ENCODE assay signal across 10 cellular contexts in genomic region chr10:127184582-127184981, GRCh38. TPM values are rescaled to one million over a fixed set of nuclear protein-coding genes. Genes with fewer than 3 reads are reported as not detected.
"Had no signal": no experiment of that assay in that cellular context is flagged by ENCODE, and none has a peak within 500 bp of the region (broad histone marks: within the 10 kb centered on the region; RNA-seq: fewer than 3 reads in every experiment).

No MANE protein-coding gene starts in this region.

- DNase-seq: GM23248, GOT3, H7, H9, HCEC 1CT, HFFc6 had no signal

- H3K4me1 ChIP-seq: HAP-1 had no signal

- H3K4me1 Mint-ChIP-seq: H9 had no signal

- H3K27ac ChIP-seq: GM23248 had no signal

- H3K4me3 Mint-ChIP-seq: GM23338, H9, HFFc6 had no signal

- H3K4me3 ChIP-seq: GM23248, GM23338, HAP-1 had no signal

- ATAC-seq: GM23338, HCT116 had no signal

- H3K27ac Mint-ChIP-seq: GM23338, H9, HFFc6 had no signal

- H3K9me3 Mint-ChIP-seq: GM23338, H9, HFFc6 had no signal

- H3K9me3 ChIP-seq: HAP-1 had no signal

RNA-seq across cellular contexts. Expression of gene INSYN2A, which starts 11.8 kb away (rescaled TPM):
- total RNA-seq: H4 had no signal
